ENCODE assay signal across 8 cellular contexts in genomic region chr5:93607367-93608258, GRCh38. TPM values are rescaled to one million over a fixed set of nuclear protein-coding genes. Genes with fewer than 3 reads are reported as not detected.
DNase-seq lines count a peak whose midpoint lies in the region; ATAC-seq, FAIRE-seq and TF ChIP-seq lines count a peak whose summit lies in the region.

No MANE protein-coding gene starts in this region.

- no peaks in the 10 kb centered on the region for H4K20me1 ChIP-seq in K562 (replicated peaks; ENCODE audit: control insufficient read depth, insufficient read depth, low read length)

- no peaks in the 10 kb centered on the region for H3K36me3 ChIP-seq in K562 (ENCODE audit: control insufficient read depth, insufficient read depth, low read length)
- H3K36me3 ChIP-seq in kidney epithelial cell (ENCODE audit: control insufficient read depth, insufficient read depth, low read length) = no peaks in the 10 kb centered on the region

- H3K27me3 ChIP-seq in K562 (ENCODE audit: control insufficient read depth in 2 of 2, insufficient read depth in 2 of 2, low read length in 2 of 2) (peaks cover 6 to 11% of the 10 kb centered on the region in 2 experiments; a peak in 4 of 5 replicates), kidney epithelial cell (ENCODE audit: control insufficient read depth, insufficient read depth, low read length) (peaks cover 35% of the 10 kb centered on the region)

- FAIRE-seq in K562 (lab: Jason Lieb, UNC) = no peak
- FAIRE-seq in urothelium cell line (lab: Jason Lieb, UNC) = no peak

- H3K4me2 ChIP-seq in K562 (ENCODE audit: insufficient read depth, low read length) = no peak overlapping the region

- WGBS in K562 (ENCODE audit: insufficient coverage, low coverage, missing lambda C conversion rate) = 2% methylated on average over 19 of the region's 19 CpGs

- BruUV-seq in K562 (replicated peaks; lab: Mats Ljungman, UMichigan) = no TSS peak

- H3K79me2 ChIP-seq in K562 (ENCODE audit: control insufficient read depth, insufficient read depth, low read length) = no peaks in the 10 kb centered on the region

- H3K4me1 ChIP-seq in K562 (replicated peaks in 1 of 2; ENCODE audit: control insufficient read depth in 2 of 2, insufficient read depth in 2 of 2, low read length in 2 of 2) = no peaks in the 10 kb centered on the region

- in situ Hi-C loops in GM13977 (cut with MboI; ENCODE audit: low pct_unique_long_range_greater_than_20kb, low sequenced_read_pairs, unreplicated experiment) (loop anchor here (25.0 kb wide), 2 partner anchors 180 to 305 kb away; no protein-coding TSS in a partner anchor), K562 (cut with MboI) (no loop called here)

- CTCF ChIA-PET in K562 (lab: Yijun Ruan, JAX; ENCODE audit: low intra/inter-chr PET ratio) = no interaction called here

- POLR2A ChIA-PET in K562 (lab: Yijun Ruan, JAX) = no interaction called here

- intact Hi-C loops in K562 (cut with micrococcal nuclease) = no loop called here

- no peak overlapping the region for H3K27ac ChIP-seq in C4-2B
- no peak overlapping the region for H3K27ac ChIP-seq in K562 (ENCODE audit: extremely low read depth, low read depth, low read length)

- peak; percentile 41 to 57 for TF ChIP-seq RAD21 in K562 (CRISPR knock-in tag; conservative IDR thresholded peaks at IDR 0.05 in 1 of 2, IDR thresholded peaks at IDR 0.05 in 1 of 2)

- peak; percentile 83 for ATAC-seq in HG02852 (IDR thresholded peaks at IDR 0.05; ENCODE audit: unreplicated experiment)
- peak; percentile 46; the same call in 2 of the 3 replicates for ATAC-seq in K562

- TF ChIP-seq CTCF in C4-2B (conservative IDR thresholded peaks at IDR 0.05) (peak; percentile 81), GM13977 (IDR thresholded peaks at IDR 0.05; ENCODE audit: extremely low read depth, insufficient read depth, missing control alignments) (peak; percentile 78), K562 (IDR thresholded peaks at IDR 0.05 in 2 of 3, conservative IDR thresholded peaks at IDR 0.05 in 1 of 3; ENCODE audit: insufficient read depth in 2 of 3, low read depth in 1 of 3, low read length in 3 of 3) (peak; percentile 15 to 44 (median 34); a peak in 4 of 6 replicates), kidney epithelial cell (IDR thresholded peaks at IDR 0.05; ENCODE audit: insufficient read depth, low read length, poor library complexity, severe bottlenecking) (peak; percentile 70)

- peak; percentile 71 for DNase-seq in GM13977 (ENCODE audit: low spot score)
- peak; percentile 18 for DNase-seq in NCI-H345 treated with DMSO at 0.1 percent for 48 hours (lab: John Stamatoyannopoulos, UW; ENCODE audit: unreplicated experiment)
- peak in 1 of 4 experiments; percentile 24 for DNase-seq in K562 (ENCODE audit: extremely low read depth in 1 of 4, low spot score in 3 of 4)
- no peak for DNase-seq in kidney epithelial cell (ENCODE audit: low read depth)
- peak; percentile 33 for DNase-seq in urothelium cell line (ENCODE audit: low spot score)
- DNase-seq in activated naive CD4-positive, alpha-beta T cell treated with anti-CD3 and anti-CD28 coated beads, Interleukin-2, amount 50 U/mL, for 16 hours = no peak

- H3K9me3 ChIP-seq in K562 (replicated peaks; ENCODE audit: control insufficient read depth, insufficient read depth, low read depth, low read length) = no peaks in the 10 kb centered on the region

- no peak for TF ChIP-seq EP300 in K562 (IDR thresholded peaks at IDR 0.05; ENCODE audit: low read length)

- no peak overlapping the region for H3K4me3 ChIP-seq in K562
- no peak overlapping the region for H3K4me3 ChIP-seq in kidney epithelial cell (ENCODE audit: low read depth, low read length)

- no peak for TF ChIP-seq POLR2A in K562 (conservative IDR thresholded peaks at IDR 0.05)

- H2AFZ ChIP-seq in K562 (ENCODE audit: low read depth, low read length) = no peak overlapping the region

- no peaks in the 10 kb centered on the region for H3K9me1 ChIP-seq in K562 (ENCODE audit: control insufficient read depth, insufficient read depth, low read length)

- H3K9ac ChIP-seq in K562 (ENCODE audit: insufficient read depth in 1 of 2, low read depth in 2 of 2, low read length in 2 of 2) = no peak overlapping the region

TF ChIP-seq in K562, 482 proteins besides CTCF, POLR2A, EP300 and RAD21 (continues in another document):
- TF ChIP-seq, protein P1, sequence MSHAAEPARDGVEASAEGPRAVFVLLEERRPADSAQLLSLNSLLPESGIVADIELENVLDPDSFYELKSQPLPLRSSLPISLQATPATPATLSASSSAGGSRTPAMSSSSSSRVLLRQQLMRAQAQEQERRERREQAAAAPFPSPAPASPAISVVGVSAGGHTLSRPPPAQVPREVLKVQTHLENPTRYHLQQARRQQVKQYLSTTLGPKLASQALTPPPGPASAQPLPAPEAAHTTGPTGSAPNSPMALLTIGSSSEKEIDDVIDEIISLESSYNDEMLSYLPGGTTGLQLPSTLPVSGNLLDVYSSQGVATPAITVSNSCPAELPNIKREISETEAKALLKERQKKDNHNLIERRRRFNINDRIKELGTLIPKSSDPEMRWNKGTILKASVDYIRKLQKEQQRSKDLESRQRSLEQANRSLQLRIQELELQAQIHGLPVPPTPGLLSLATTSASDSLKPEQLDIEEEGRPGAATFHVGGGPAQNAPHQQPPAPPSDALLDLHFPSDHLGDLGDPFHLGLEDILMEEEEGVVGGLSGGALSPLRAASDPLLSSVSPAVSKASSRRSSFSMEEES (CRISPR knock-in tag; IDR thresholded peaks at IDR 0.05) = no peak
- TF ChIP-seq ZNF778 (CRISPR knock-in tag; IDR thresholded peaks at IDR 0.05) = no peak
- no peak for TF ChIP-seq PHTF2 (CRISPR knock-in tag; IDR thresholded peaks at IDR 0.05)
- no peak for TF ChIP-seq ATF6 (CRISPR knock-in tag; IDR thresholded peaks at IDR 0.05)
- TF ChIP-seq KAT8 (IDR thresholded peaks at IDR 0.05; ENCODE audit: low read depth) = no peak

RNA-seq across cellular contexts. Expression of gene NR2F1, which starts 24.6 kb away (rescaled TPM):
- not detected in 2 replicates for total RNA-seq in K562 (2011; cell fraction: chromatin; rRNA removed; ENCODE audit: low replicate concordance)
- not detected in 2 replicates for total RNA-seq in K562 (2011; cell fraction: nucleolus; rRNA removed)
- total RNA-seq in K562 (2011; cell fraction: nucleoplasm; rRNA removed) = not detected in 2 replicates
- total RNA-seq in K562 (2014; rRNA removed) (not detected in 2 replicates), K562 (2014; rRNA removed; fragmentation: Illumina TruSeq; extraction: Trizol) (not detected in 2 replicates), K562 (2015; rRNA removed; fragmentation: Illumina TruSeq; extraction: Trizol) (not detected in 2 replicates), K562 (2021) (0.04 and 0.18 TPM in 2 replicates), kidney epithelial cell (12.8 and 13.2 TPM in 2 replicates)
- polyA plus RNA-seq in K562 (2011; rRNA removed) (0.12 TPM in 1 of 2 replicates, not detected in the other), K562 (2014; fragmentation: Illumina TruSeq; extraction: Trizol) (not detected in 2 replicates), K562 (2014; fragmentation: Nextera tagmentation; extraction: Ambion mirVana) (not detected), K562 (2014; rRNA removed) (not detected in 2 replicates)
- 0.12 and 0.24 TPM in 2 replicates for polyA plus RNA-seq in K562 (2011; cell fraction: cytosol; rRNA removed)
- polyA plus RNA-seq in K562 (2011; cell fraction: nucleus; rRNA removed) = 0.18 TPM in 1 of 2 replicates, not detected in the other
- not detected in 2 replicates for polyA plus RNA-seq in K562 (2012)
- not detected in 2 replicates for polyA minus RNA-seq in K562 (2011; rRNA and poly(A)+ RNA removed)
- 1.8 TPM in 1 of 2 replicates, not detected in the other for polyA minus RNA-seq in K562 (2011; cell fraction: cytosol; rRNA and poly(A)+ RNA removed)
- polyA minus RNA-seq in K562 (2011; cell fraction: nucleus; rRNA and poly(A)+ RNA removed) = 0.11 and 0.40 TPM in 2 replicates

RNA-seq across cellular contexts. Expression of gene NR2F1-AS1, which starts 26.6 kb away (rescaled TPM):
- total RNA-seq in K562 (2011; cell fraction: chromatin; rRNA removed; ENCODE audit: low replicate concordance) = not detected in 2 replicates
- not detected in 2 replicates for total RNA-seq in K562 (2011; cell fraction: nucleolus; rRNA removed)
- 0.22 TPM in 1 of 2 replicates, not detected in the other for total RNA-seq in K562 (2011; cell fraction: nucleoplasm; rRNA removed)
- total RNA-seq in K562 (2014; rRNA removed) (not detected in 2 replicates), K562 (2014; rRNA removed; fragmentation: Illumina TruSeq; extraction: Trizol) (not detected in 2 replicates), K562 (2015; rRNA removed; fragmentation: Illumina TruSeq; extraction: Trizol) (not detected in 2 replicates), K562 (2021) (not detected in 2 replicates), kidney epithelial cell (5.3 and 9.5 TPM in 2 replicates)
- polyA plus RNA-seq in K562 (2011; rRNA removed) (not detected in 2 replicates), K562 (2014; fragmentation: Illumina TruSeq; extraction: Trizol) (not detected in 2 replicates), K562 (2014; fragmentation: Nextera tagmentation; extraction: Ambion mirVana) (not detected), K562 (2014; rRNA removed) (not detected in 2 replicates)
- 0.03 TPM in 1 of 2 replicates, not detected in the other for polyA plus RNA-seq in K562 (2011; cell fraction: cytosol; rRNA removed)
- not detected in 2 replicates for polyA plus RNA-seq in K562 (2011; cell fraction: nucleus; rRNA removed)
- polyA plus RNA-seq in K562 (2012) = not detected in 2 replicates
- polyA minus RNA-seq in K562 (2011; rRNA and poly(A)+ RNA removed) = not detected in 2 replicates
- polyA minus RNA-seq in K562 (2011; cell fraction: cytosol; rRNA and poly(A)+ RNA removed) = not detected in 2 replicates
- polyA minus RNA-seq in K562 (2011; cell fraction: nucleus; rRNA and poly(A)+ RNA removed) = 0.13 TPM in 1 of 2 replicates, not detected in the other

Comparison
In these comparisons a context has a peak if more than half of its experiments do, and no peak if none do; other contexts are left out.
1. DNase-seq: peak in GM13977 (single experiment), NCI-H345 treated with DMSO at 0.1 percent for 48 hours (single experiment) and urothelium cell line (single experiment); none in kidney epithelial cell (single experiment) and activated naive CD4-positive, alpha-beta T cell treated with anti-CD3 and anti-CD28 coated beads, Interleukin-2, amount 50 U/mL, for 16 hours (single experiment).
2. RNA of gene NR2F1, which starts 24.6 kb away (total RNA-seq): 12.8 to 13.2 TPM in kidney epithelial cell; 0.04 to 0.18 TPM in K562; every median in the first group is over 10 times any median in the second.
3. Peak in every context shown above with its lines, with median percentiles within 50 percentile points of each other: CTCF ChIP-seq.